In genomic region chr10:31926765-31927596, GRCh38 we compare ENCODE assay signal across 7 cellular contexts. TPM values are rescaled to one million over a fixed set of nuclear protein-coding genes. Genes with fewer than 3 reads are reported as not detected.
DNase-seq lines count a peak whose midpoint lies in the region; ATAC-seq, FAIRE-seq and TF ChIP-seq lines count a peak whose summit lies in the region.

No MANE protein-coding gene starts in this region.

- 25% methylated on average over 22 of the region's 22 CpGs; no CpG with 5 or more reads in 1 of the 2 experiments for WGBS in H1 (ENCODE audit: extremely low coverage in 1 of 2, insufficient coverage in 1 of 2, insufficient read length in 1 of 2, insufficient replicate concordance in 2 of 2, low coverage in 1 of 2, low lambda C conversion rate in 2 of 2, missing lambda C conversion rate in 1 of 2), 2 experiments

- H3K27me3 ChIP-seq in H1 (replicated peaks in 1 of 4; ENCODE audit: control insufficient read depth in 3 of 4, extremely low read depth in 1 of 4, insufficient read depth in 3 of 4, low read length in 3 of 4) = no peaks in the 10 kb centered on the region
- peaks cover 47% of the 10 kb centered on the region for H3K27me3 ChIP-seq in neutrophil

- H3K9me3 ChIP-seq in OCI-LY7 (ENCODE audit: low read length) = peaks cover 10% of the 10 kb centered on the region; the same call in 1 of the 2 replicates
- peaks cover 0 to 3% of the 10 kb centered on the region in 2 experiments; a peak in 1 of 4 replicates for H3K9me3 ChIP-seq in H1 (ENCODE audit: insufficient read depth in 2 of 2, low read depth in 1 of 2, low read length in 1 of 2)
- H3K9me3 ChIP-seq in neutrophil = no peaks in the 10 kb centered on the region

- H3K18ac ChIP-seq in H1 (ENCODE audit: extremely low read depth, low read length) = peak overlapping the region; percentile 81; the same call in 1 of the 2 replicates

- no peak overlapping the region for H2AK5ac ChIP-seq in H1 (ENCODE audit: low read depth, low read length)

- no peak overlapping the region for H2BK120ac ChIP-seq in H1 (replicated peaks; ENCODE audit: low read depth, low read length)

- POLR2A ChIA-PET in OCI-LY7 (lab: Charles Lee) = interaction anchor here (0.5 to 0.8 kb wide), 4 partner anchors 20 to 377 kb away, joined by 3 to 5 read pairs (median 4); no protein-coding TSS in a partner anchor
- POLR2A ChIA-PET in H1 (lab: Charles Lee; ENCODE audit: partially characterized antibody) = interaction anchor here (0.6 to 3.2 kb wide), 7 partner anchors 10 to 79 kb away, joined by 3 to 12 read pairs (median 3); no protein-coding TSS in a partner anchor

- no peak for ATAC-seq in GM18861 (IDR thresholded peaks at IDR 0.05; ENCODE audit: unreplicated experiment)

- peak overlapping the region; percentile 43; the same call in 1 of the 2 replicates for H2BK12ac ChIP-seq in H1 (ENCODE audit: low read depth, low read length)

- no peak overlapping the region for H3K23ac ChIP-seq in H1 (ENCODE audit: insufficient read length)

- H3K79me2 ChIP-seq in OCI-LY7 (ENCODE audit: insufficient read depth, low read depth, low read length) = peaks cover 56% of the 10 kb centered on the region; the same call in 1 of the 2 replicates
- peaks cover 40 to 61% of the 10 kb centered on the region in 2 experiments for H3K79me2 ChIP-seq in H1 (ENCODE audit: control insufficient read depth in 1 of 2, insufficient read depth in 2 of 2, low read length in 2 of 2)

- peak overlapping the region; percentile 84 for H3K4me3 ChIP-seq in OCI-LY7 (ENCODE audit: low read depth, low read length, poor library complexity, severe bottlenecking)
- peak overlapping the region; percentile 76 to 93 (median 83) for H3K4me3 ChIP-seq in H1 (ENCODE audit: extremely low read depth in 1 of 4, insufficient read depth in 2 of 4, low read depth in 3 of 4, low read length in 4 of 4)
- H3K4me3 ChIP-seq in neutrophil (ENCODE audit: low read depth in 1 of 2, low read length in 1 of 2) = peak overlapping the region; percentile 88

- H3K36me3 ChIP-seq in OCI-LY7 (ENCODE audit: insufficient read depth, low read length) (peaks cover 10% of the 10 kb centered on the region; the same call in 1 of the 2 replicates), H1 (ENCODE audit: control insufficient read depth in 2 of 4, insufficient read depth in 4 of 4, low read length in 3 of 4) (no peaks in the 10 kb centered on the region; a peak in 1 of 8 replicates), neutrophil (no peaks in the 10 kb centered on the region)

- in situ Hi-C loops in G401 (cut with HindIII; ENCODE audit: low sequenced_read_pairs) = no loop called here

- H3K56ac ChIP-seq in H1 (replicated peaks; ENCODE audit: insufficient read length, low read depth, low read length) = no peak overlapping the region

- TF ChIP-seq EP300 in H1 (IDR thresholded peaks at IDR 0.05; ENCODE audit: borderline replicate concordance in 1 of 2, low read depth in 2 of 2, low read length in 2 of 2) = no peak

- TF ChIP-seq CTCF in OCI-LY7 (conservative IDR thresholded peaks at IDR 0.05; ENCODE audit: low read length) = no peak
- TF ChIP-seq CTCF in H1 (IDR thresholded peaks at IDR 0.05; ENCODE audit: control extremely low read depth in 1 of 3, insufficient read depth in 1 of 3, low read depth in 1 of 3, low read length in 3 of 3) = no peak
- no peak for TF ChIP-seq CTCF in neutrophil (IDR thresholded peaks at IDR 0.05)

- no peak for TF ChIP-seq RAD21 in H1 (IDR thresholded peaks at IDR 0.05 in 1 of 2, conservative IDR thresholded peaks at IDR 0.05 in 1 of 2; ENCODE audit: low read depth in 2 of 2, low read length in 2 of 2)

- H3K4ac ChIP-seq in H1 (replicated peaks; ENCODE audit: insufficient read length, low read depth, low read length) = no peak overlapping the region

- no TSS peak for BruUV-seq in OCI-LY7 (replicated peaks; lab: Mats Ljungman, UMichigan)

- DNase-seq in G401 (ENCODE audit: low spot score) (peak; percentile 32), OCI-LY7 (ENCODE audit: low spot score) (no peak), H1 (ENCODE audit: low read depth in 1 of 2, low spot score in 2 of 2) (no peak), SIG-M5 (lab: John Stamatoyannopoulos, UW) (no peak), NCI-H2081 treated with DMSO at 0.1 percent for 48 hours (lab: John Stamatoyannopoulos, UW) (no peak)

- peak overlapping the region in 3 of 4 experiments; percentile 1 to 93 (median 44); a peak in 2 of 7 replicates for H3K9ac ChIP-seq in H1 (replicated peaks in 1 of 4; ENCODE audit: extremely low read depth in 1 of 4, low read depth in 3 of 4, low read length in 3 of 4)

- H3K4me1 ChIP-seq in OCI-LY7 (ENCODE audit: insufficient read depth, low read length, poor library complexity, severe bottlenecking) = peaks cover 44% of the 10 kb centered on the region
- peaks cover 0 to 7% (median 0%) of the 10 kb centered on the region in 4 experiments; a peak in 3 of 7 replicates for H3K4me1 ChIP-seq in H1 (replicated peaks in 1 of 4; ENCODE audit: control insufficient read depth in 3 of 4, insufficient read depth in 4 of 4, low read length in 3 of 4)
- H3K4me1 ChIP-seq in neutrophil (ENCODE audit: control insufficient read depth in 1 of 2, insufficient read depth in 1 of 2, low read depth in 1 of 2, low read length in 1 of 2) = peaks cover 40 to 49% of the 10 kb centered on the region in 2 experiments

- H4K8ac ChIP-seq in H1 (ENCODE audit: extremely low read depth, insufficient read depth, low read length) = no peak overlapping the region

- CTCF ChIA-PET in OCI-LY7 (lab: Charles Lee; ENCODE audit: unreplicated experiment) = no interaction called here
- CTCF ChIA-PET in H1 (lab: Charles Lee; ENCODE audit: partially characterized antibody) = interaction anchor here (0.8 to 1.3 kb wide), 4 partner anchors 8 to 1175 kb away, joined by 3 to 4 read pairs (median 3); no protein-coding TSS in a partner anchor

- intact Hi-C loops in OCI-LY7 (cut with micrococcal nuclease; ENCODE audit: unreplicated experiment) = loop anchor here (5.0 to 10.0 kb wide), 5 partner anchors 130 to 1220 kb away; partner anchors contain the start of genes CCDC7, EPC1 and KIF5B

- H2BK20ac ChIP-seq in H1 (ENCODE audit: low read length) = no peak overlapping the region

- no peak for TF ChIP-seq POLR2A in H1 (IDR thresholded peaks at IDR 0.05; ENCODE audit: control extremely low read depth in 1 of 2, low read depth in 2 of 2, low read length in 2 of 2)

- no peak overlapping the region for H4K91ac ChIP-seq in H1 (replicated peaks; ENCODE audit: insufficient read length, low read length)

- FAIRE-seq in H1 (lab: Jason Lieb, UNC) = no peak

- no peaks in the 10 kb centered on the region for H3K79me1 ChIP-seq in H1 (ENCODE audit: low read depth, low read length)

- H4K20me1 ChIP-seq in OCI-LY7 (ENCODE audit: insufficient read depth, low read length) = peaks cover 4% of the 10 kb centered on the region; the same call in 1 of the 2 replicates
- H4K20me1 ChIP-seq in H1 (replicated peaks in 1 of 2; ENCODE audit: control insufficient read depth in 1 of 2, insufficient read depth in 2 of 2, low read length in 2 of 2) = peaks cover 4 to 9% of the 10 kb centered on the region in 2 experiments

- H3K9me2 ChIP-seq in OCI-LY7 (ENCODE audit: insufficient read depth, low read length) = no peaks in the 10 kb centered on the region

- H3K23me2 ChIP-seq in H1 (ENCODE audit: low read depth, low read length) = peaks cover 12% of the 10 kb centered on the region

- H2AFZ ChIP-seq in OCI-LY7 (ENCODE audit: low read length) (no peak overlapping the region; the same call in 1 of the 2 replicates), H1 (ENCODE audit: low read length) (no peak overlapping the region)

- H3K14ac ChIP-seq in H1 (ENCODE audit: insufficient read length) = no peak overlapping the region

- 0 out of 2 replicates have a peak overlapping the region, but pooled peaks have one; percentile 23 for H2BK15ac ChIP-seq in H1 (ENCODE audit: low read length)

- H4K5ac ChIP-seq in H1 (ENCODE audit: insufficient read length, low read depth, low read length) = no peak overlapping the region

- H3K27ac ChIP-seq in OCI-LY7 (ENCODE audit: low read depth, low read length, poor library complexity, severe bottlenecking) (no peak overlapping the region), H1 (ENCODE audit: low read depth, low read length) (no peak overlapping the region), neutrophil (no peak overlapping the region)

- no peak overlapping the region for H2BK5ac ChIP-seq in H1 (ENCODE audit: low read depth, low read length)

- H3K4me2 ChIP-seq in OCI-LY7 (ENCODE audit: low read length) (peak overlapping the region; percentile 87), H1 (ENCODE audit: insufficient read depth in 1 of 2, low read depth in 2 of 2, low read length in 2 of 2) (peak overlapping the region; percentile 81 to 88)

TF ChIP-seq in H1, 55 proteins besides CTCF, POLR2A, EP300 and RAD21:
- TF ChIP-seq KDM5A (IDR thresholded peaks at IDR 0.05; ENCODE audit: low read length) (no peak), POU5F1 (IDR thresholded peaks at IDR 0.05; ENCODE audit: low read depth, low read length) (no peak), ZNF274 (IDR thresholded peaks at IDR 0.05; ENCODE audit: borderline replicate concordance, extremely low read depth, low read length) (no peak), EZH2 (IDR thresholded peaks at IDR 0.05; ENCODE audit: low read depth, low read length, severe bottlenecking) (no peak), KDM4A (IDR thresholded peaks at IDR 0.05; ENCODE audit: low read depth, low read length, severe bottlenecking) (no peak), HDAC2 (IDR thresholded peaks at IDR 0.05; ENCODE audit: borderline replicate concordance in 1 of 2, low read depth in 2 of 2, low read length in 2 of 2) (no peak), BACH1 (IDR thresholded peaks at IDR 0.05; ENCODE audit: low read length) (no peak), CBX5 (IDR thresholded peaks at IDR 0.05; ENCODE audit: low read depth, low read length) (no peak), BCL11A (IDR thresholded peaks at IDR 0.05; ENCODE audit: low read depth in 2 of 2, low read length in 2 of 2) (no peak)

RNA-seq across cellular contexts. Expression of gene ARHGAP12, which starts 1.6 kb away (rescaled TPM):
- total RNA-seq in G401 (2014; rRNA removed; shearing (Covaris generic)) = 21.6 and 40.5 TPM in 2 replicates
- 11.8 and 15.6 TPM in 2 replicates for total RNA-seq in OCI-LY7 (2014; rRNA removed; shearing (Covaris generic))
- 14.0 and 14.5 TPM in 2 replicates for total RNA-seq in OCI-LY7 (2022)
- 39.0 and 40.9 TPM in 2 replicates for total RNA-seq in H1 (2021; fragmentation: NEBNext Ultra II Directional; extraction: Animal tissue kit (Norgen Biotek cat#: 25700))
- 5.6 and 10.1 TPM in 2 replicates for polyA plus RNA-seq in H1 (2011; rRNA removed)
- 14.3 TPM for polyA plus RNA-seq in H1 (2011; cell fraction: cytosol; rRNA removed)
- polyA plus RNA-seq in H1 (2011; cell fraction: nucleus; rRNA removed) = 6.2 TPM
- 12.1 to 26.3 TPM (median 16.0 TPM) in 4 replicates for polyA plus RNA-seq in H1 (2012, experiment 1 of 2)
- 2.2 TPM for polyA plus RNA-seq in H1 (2012, experiment 2 of 2)
- polyA plus RNA-seq in H1 (2013, experiment 1 of 2) = 27.0 TPM
- polyA plus RNA-seq in H1 (2013, experiment 2 of 2) = 30.0 TPM
- polyA minus RNA-seq in H1 (2011; rRNA and poly(A)+ RNA removed) = 26.4 and 35.0 TPM in 2 replicates
- polyA minus RNA-seq in H1 (2011; cell fraction: cytosol; rRNA and poly(A)+ RNA removed) = 23.9 TPM
- polyA minus RNA-seq in H1 (2011; cell fraction: nucleus; rRNA and poly(A)+ RNA removed) = 57.9 TPM
